ENCODE assay signal across 24 cellular contexts in the genomic region with DNA sequence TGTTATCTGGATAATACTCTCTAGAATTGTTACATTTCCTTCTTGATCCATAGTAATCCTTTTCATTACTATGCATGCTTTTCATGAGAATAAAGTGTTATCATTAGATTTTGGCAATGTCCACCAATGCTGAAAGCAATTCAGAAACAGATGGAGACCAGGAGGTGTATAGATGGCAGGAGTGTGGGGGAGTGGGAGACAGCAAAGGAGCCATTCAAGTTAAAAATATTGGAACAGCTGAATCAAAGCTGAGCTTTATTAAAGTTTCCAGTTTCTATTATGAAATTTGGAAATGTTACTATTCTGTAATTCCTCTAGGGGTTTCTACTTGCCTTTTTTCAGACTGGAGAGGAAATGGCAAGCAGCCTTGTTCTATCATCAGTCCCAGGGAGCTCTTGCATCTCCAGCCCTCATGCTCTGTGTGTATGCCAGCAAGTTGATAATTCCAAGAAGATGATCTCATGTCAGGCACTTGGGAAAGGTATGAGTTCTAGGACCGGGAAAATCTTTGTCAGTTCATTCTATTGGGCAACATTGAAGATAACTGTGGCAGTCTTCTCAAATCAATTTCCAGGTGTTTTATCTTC.
DNase-seq lines count a peak whose midpoint lies in the region; ATAC-seq, FAIRE-seq and TF ChIP-seq lines count a peak whose summit lies in the region.
"Had no signal": no experiment of that assay in that cellular context is flagged by ENCODE, and none has a peak within 500 bp of the region (broad histone marks: within the 10 kb centered on the region; RNA-seq: fewer than 3 reads in every experiment).

No MANE protein-coding gene starts in this region.

- peaks cover 0 to 3% (median 0%) of the 10 kb centered on the region in 12 donors for H3K4me1 ChIP-seq in heart left ventricle
- H3K4me1 ChIP-seq in gastrocnemius medialis, result no peaks in the 10 kb centered on the region
- H3K4me1 ChIP-seq: BLaER1, upper lobe of left lung had no signal

- peak; percentile 1 for DNase-seq in NCI-H1694 treated with DMSO at 0.1 percent for 48 hours (lab: John Stamatoyannopoulos, UW)
- DNase-seq in NCI-H1694 (lab: John Stamatoyannopoulos, UW), result no peak
- DNase-seq in bronchial epithelial cell (ENCODE audit: low read depth), result peak; percentile 2
- DNase-seq in heart left ventricle, result peak in 4 of 5 donors; percentile 43 to 62 (median 48)
- DNase-seq in gastrocnemius medialis, result peak; percentile 18 to 52
- DNase-seq in HuH-7.5 (ENCODE audit: low spot score), result no peak
- DNase-seq in iPS-NIHi7 (ENCODE audit: extremely low spot score), result no peak
- DNase-seq: 8988T; activated CD8-positive, alpha-beta memory T cell treated with anti-CD3 and anti-CD28 coated beads, Interleukin-2, amount 50 U/mL, for 4 hours; activated naive CD8-positive, alpha-beta T cell treated with anti-CD3 and anti-CD28 coated beads for 36 hours; foreskin melanocyte; HCEC 1CT; kidney; MG63; NCI-H1436; NCI-H748 treated with DMSO at 0.1 percent for 48 hours; stimulated activated CD8-positive, alpha-beta memory T cell treated with anti-CD3 and anti-CD28 coated beads, Interleukin-4, amount 100 ng/mL, for 48 hours; T-helper 9 cell; upper lobe of left lung had no signal

- TF ChIP-seq POLR2A in heart left ventricle (IDR thresholded peaks at IDR 0.05) (no peak), gastrocnemius medialis (IDR thresholded peaks at IDR 0.05) (no peak)

- no peak for TF ChIP-seq CTCF in bronchial epithelial cell (IDR thresholded peaks at IDR 0.05; ENCODE audit: insufficient read depth, low read length, severe bottlenecking)
- TF ChIP-seq CTCF in heart left ventricle (IDR thresholded peaks at IDR 0.05), result no peak
- TF ChIP-seq CTCF in gastrocnemius medialis (IDR thresholded peaks at IDR 0.05 in 4 of 5, conservative IDR thresholded peaks at IDR 0.05 in 1 of 5), result no peak

- H3K27me3 ChIP-seq in bronchial epithelial cell (ENCODE audit: control insufficient read depth, insufficient read depth, low read length) (no peaks in the 10 kb centered on the region), heart left ventricle (no peaks in the 10 kb centered on the region), gastrocnemius medialis (no peaks in the 10 kb centered on the region)
- H3K27me3 ChIP-seq: BLaER1, MG63, upper lobe of left lung had no signal

- H3K27ac ChIP-seq in heart left ventricle (peak overlapping the region in 6 of 12 donors; percentile 11 to 43 (median 32)), gastrocnemius medialis (no peak overlapping the region)
- H3K27ac ChIP-seq: BLaER1, coronary artery, upper lobe of left lung had no signal

- 56 to 69% (median 66%) methylated on average over 1 of the region's 1 CpG for WGBS in heart left ventricle, 4 donors

- H3K9me3 ChIP-seq in heart left ventricle (peaks cover 0 to 28% (median 9%) of the 10 kb centered on the region in 12 donors), gastrocnemius medialis (no peaks in the 10 kb centered on the region)

- intact Hi-C loops in heart left ventricle (cut with DNase I) (no loop called here), gastrocnemius medialis (cut with DNase I; ENCODE audit: low total_unique reads) (no loop called here)

- FAIRE-seq in bronchial epithelial cell (lab: Jason Lieb, UNC), result no peak
- FAIRE-seq: GM18507, kidney had no signal

- H3K4me3 ChIP-seq in bronchial epithelial cell (ENCODE audit: low read depth, low read length) (no peak overlapping the region), heart left ventricle (no peak overlapping the region), gastrocnemius medialis (no peak overlapping the region)
- H3K4me3 ChIP-seq: BLaER1, coronary artery, MG63, upper lobe of left lung had no signal

- ATAC-seq in heart left ventricle (peak; percentile 85 to 98 (median 92)), gastrocnemius medialis (peak; percentile 72 to 78), HG02571 (IDR thresholded peaks at IDR 0.05; ENCODE audit: unreplicated experiment) (no peak)
- ATAC-seq: activated T-helper 17 cell treated with anti-CD3 and anti-CD28 coated beads, Interleukin-2, amount 50 U/mL, for 72 hours had no signal

- no peaks in the 10 kb centered on the region for H3K36me3 ChIP-seq in bronchial epithelial cell (ENCODE audit: control insufficient read depth, insufficient read depth, low read length)
- H3K36me3 ChIP-seq in heart left ventricle, result no peaks in the 10 kb centered on the region
- H3K36me3 ChIP-seq in gastrocnemius medialis, result no peaks in the 10 kb centered on the region
- H3K36me3 ChIP-seq: BLaER1, MG63, upper lobe of left lung had no signal

- in situ Hi-C loops in gastrocnemius medialis (cut with MboI; ENCODE audit: low sequenced_read_pairs in 4 of 4), result no loop called here

Comparison
In these comparisons a context has a peak if more than half of its experiments do, and no peak if none do; other contexts are left out.
1. DNase-seq: peak in NCI-H1694 treated with DMSO at 0.1 percent for 48 hours (single experiment), bronchial epithelial cell (single experiment), heart left ventricle (4 of 5) and gastrocnemius medialis (2 of 2); none in NCI-H1694 (single experiment), HuH-7.5 (single experiment) and iPS-NIHi7 (single experiment).